13 cellular contexts compared by ENCODE assay signal in the genomic region with DNA sequence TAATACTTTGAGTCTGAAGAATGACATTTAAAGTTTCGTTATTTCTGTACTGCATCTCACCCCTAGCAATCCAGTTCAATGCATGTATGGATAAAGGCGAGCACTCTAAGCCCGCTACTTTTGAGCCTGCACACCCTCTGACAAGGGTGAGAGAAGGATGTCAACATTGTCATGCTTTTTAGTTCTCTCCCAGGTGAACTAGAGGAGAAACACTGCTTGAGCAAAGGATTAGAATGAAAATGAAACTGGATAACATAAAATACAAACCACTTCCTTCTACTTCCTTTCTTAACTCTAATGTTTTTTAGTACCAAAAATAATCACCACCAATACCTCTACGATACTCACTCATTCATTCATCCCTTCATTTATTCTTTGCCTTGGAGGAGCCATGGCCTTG.
"Had no signal": no experiment of that assay in that cellular context is flagged by ENCODE, and none has a peak within 500 bp of the region (broad histone marks: within the 10 kb centered on the region; RNA-seq: fewer than 3 reads in every experiment).

No MANE protein-coding gene starts in this region.

- DNase-seq: activated CD4-positive, alpha-beta T cell treated with anti-CD3 and anti-CD28 coated beads for 1 hour; activated naive CD4-positive, alpha-beta T cell; esophagus squamous epithelium; foreskin melanocyte; head of caudate nucleus; mucosa of descending colon; nephron progenitor cell; ovary; sigmoid colon; stimulated activated CD4-positive, alpha-beta T cell treated with anti-CD3 and anti-CD28 coated beads, Interleukin-12 subunit alpha, Interleukin-12 subunit beta, amount 100 ng/mL, for 4 hours; trophoblast cell had no signal

- H3K4me3 ChIP-seq: esophagus squamous epithelium, mucosa of descending colon, ovary, sigmoid colon had no signal

- H3K27ac ChIP-seq: esophagus squamous epithelium, ovary, sigmoid colon had no signal

- H3K4me1 ChIP-seq: esophagus squamous epithelium had no signal

- H3K4me3 Mint-ChIP-seq: activated T-helper 1 cell treated with anti-CD3 and anti-CD28 coated beads, Interleukin-12 subunit alpha, Interleukin-12 subunit beta, Interleukin-2, Interleukin-4 antibody, amounts not matched to agents 30 ng/mL and 10 ng/mL and 1 ng/mL, durations not matched to agents 14 hours and 24 hours and 36 hours; nephron progenitor cell had no signal

- H3K27me3 ChIP-seq: ovary, sigmoid colon had no signal

- H3K27ac Mint-ChIP-seq: activated T-helper 1 cell treated with anti-CD3 and anti-CD28 coated beads, Interleukin-12 subunit alpha, Interleukin-12 subunit beta, Interleukin-2, Interleukin-4 antibody, amounts not matched to agents 30 ng/mL and 10 ng/mL and 1 ng/mL, durations not matched to agents 14 hours and 24 hours and 36 hours; nephron progenitor cell had no signal

- FAIRE-seq: endometrium had no signal

- H3K36me3 ChIP-seq: esophagus squamous epithelium, ovary, sigmoid colon had no signal

- ATAC-seq: mucosa of descending colon had no signal

- H3K9me3 ChIP-seq: esophagus squamous epithelium, mucosa of descending colon, ovary, sigmoid colon had no signal
